In the genomic region with DNA sequence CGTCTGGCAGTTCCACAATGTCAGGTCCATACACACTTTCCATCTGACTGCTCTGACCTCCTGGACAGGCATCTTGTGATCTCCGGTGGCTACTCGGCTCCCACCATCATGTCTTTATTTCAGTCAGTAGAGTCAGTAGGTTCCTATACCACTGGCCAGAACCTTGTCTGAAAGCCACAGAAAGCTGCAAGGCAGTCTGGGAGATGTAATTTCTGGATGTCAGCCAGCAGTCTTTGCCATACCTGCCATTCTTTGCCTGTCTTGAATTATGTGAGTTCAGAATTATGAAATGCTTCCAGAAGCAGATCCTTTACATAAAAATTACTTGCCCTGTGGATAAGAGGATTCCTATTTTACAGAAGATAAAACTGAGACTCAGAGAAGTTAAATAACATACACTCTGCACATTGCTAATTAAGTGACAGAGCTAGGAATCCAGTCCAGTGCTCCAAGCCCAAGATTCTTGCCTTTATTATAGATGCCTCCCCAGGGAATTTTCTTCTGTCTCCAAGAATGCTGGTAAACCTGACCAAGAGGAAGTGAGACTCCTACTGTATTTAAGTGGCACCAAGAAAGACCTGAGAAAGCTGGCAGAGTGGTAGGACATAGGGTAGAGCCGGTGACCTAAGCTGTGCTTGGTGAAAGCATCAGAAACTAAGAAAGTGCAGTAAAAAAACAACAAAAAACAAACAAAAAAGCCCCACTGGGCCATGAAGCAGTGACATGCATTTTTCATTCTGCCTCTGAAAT, we compare ENCODE assay signal across 1 cellular context.
TF ChIP-seq lines count a peak whose summit lies in the region.

No MANE protein-coding gene starts in this region.

TF ChIP-seq in GM12878, 131 proteins besides CTCF, POLR2A, EP300 and RAD21 (continued from another document):
- no peak for TF ChIP-seq MAX (IDR thresholded peaks at IDR 0.05; ENCODE audit: low read depth, low read length)
- no peak for TF ChIP-seq USF1 (IDR thresholded peaks at IDR 0.05; ENCODE audit: borderline replicate concordance, extremely low read length, insufficient read depth, low read depth, low read length)
- TF ChIP-seq, protein P1, sequence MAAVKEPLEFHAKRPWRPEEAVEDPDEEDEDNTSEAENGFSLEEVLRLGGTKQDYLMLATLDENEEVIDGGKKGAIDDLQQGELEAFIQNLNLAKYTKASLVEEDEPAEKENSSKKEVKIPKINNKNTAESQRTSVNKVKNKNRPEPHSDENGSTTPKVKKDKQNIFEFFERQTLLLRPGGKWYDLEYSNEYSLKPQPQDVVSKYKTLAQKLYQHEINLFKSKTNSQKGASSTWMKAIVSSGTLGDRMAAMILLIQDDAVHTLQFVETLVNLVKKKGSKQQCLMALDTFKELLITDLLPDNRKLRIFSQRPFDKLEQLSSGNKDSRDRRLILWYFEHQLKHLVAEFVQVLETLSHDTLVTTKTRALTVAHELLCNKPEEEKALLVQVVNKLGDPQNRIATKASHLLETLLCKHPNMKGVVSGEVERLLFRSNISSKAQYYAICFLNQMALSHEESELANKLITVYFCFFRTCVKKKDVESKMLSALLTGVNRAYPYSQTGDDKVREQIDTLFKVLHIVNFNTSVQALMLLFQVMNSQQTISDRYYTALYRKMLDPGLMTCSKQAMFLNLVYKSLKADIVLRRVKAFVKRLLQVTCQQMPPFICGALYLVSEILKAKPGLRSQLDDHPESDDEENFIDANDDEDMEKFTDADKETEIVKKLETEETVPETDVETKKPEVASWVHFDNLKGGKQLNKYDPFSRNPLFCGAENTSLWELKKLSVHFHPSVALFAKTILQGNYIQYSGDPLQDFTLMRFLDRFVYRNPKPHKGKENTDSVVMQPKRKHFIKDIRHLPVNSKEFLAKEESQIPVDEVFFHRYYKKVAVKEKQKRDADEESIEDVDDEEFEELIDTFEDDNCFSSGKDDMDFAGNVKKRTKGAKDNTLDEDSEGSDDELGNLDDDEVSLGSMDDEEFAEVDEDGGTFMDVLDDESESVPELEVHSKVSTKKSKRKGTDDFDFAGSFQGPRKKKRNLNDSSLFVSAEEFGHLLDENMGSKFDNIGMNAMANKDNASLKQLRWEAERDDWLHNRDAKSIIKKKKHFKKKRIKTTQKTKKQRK (IDR thresholded peaks at IDR 0.05; ENCODE audit: low read depth, low read length) = no peak
- peak; percentile 18; the same call in 1 of the 2 replicates for TF ChIP-seq SPI1 (IDR thresholded peaks at IDR 0.05; ENCODE audit: borderline replicate concordance, insufficient read depth, low read depth, low read length)
- TF ChIP-seq, protein P2, sequence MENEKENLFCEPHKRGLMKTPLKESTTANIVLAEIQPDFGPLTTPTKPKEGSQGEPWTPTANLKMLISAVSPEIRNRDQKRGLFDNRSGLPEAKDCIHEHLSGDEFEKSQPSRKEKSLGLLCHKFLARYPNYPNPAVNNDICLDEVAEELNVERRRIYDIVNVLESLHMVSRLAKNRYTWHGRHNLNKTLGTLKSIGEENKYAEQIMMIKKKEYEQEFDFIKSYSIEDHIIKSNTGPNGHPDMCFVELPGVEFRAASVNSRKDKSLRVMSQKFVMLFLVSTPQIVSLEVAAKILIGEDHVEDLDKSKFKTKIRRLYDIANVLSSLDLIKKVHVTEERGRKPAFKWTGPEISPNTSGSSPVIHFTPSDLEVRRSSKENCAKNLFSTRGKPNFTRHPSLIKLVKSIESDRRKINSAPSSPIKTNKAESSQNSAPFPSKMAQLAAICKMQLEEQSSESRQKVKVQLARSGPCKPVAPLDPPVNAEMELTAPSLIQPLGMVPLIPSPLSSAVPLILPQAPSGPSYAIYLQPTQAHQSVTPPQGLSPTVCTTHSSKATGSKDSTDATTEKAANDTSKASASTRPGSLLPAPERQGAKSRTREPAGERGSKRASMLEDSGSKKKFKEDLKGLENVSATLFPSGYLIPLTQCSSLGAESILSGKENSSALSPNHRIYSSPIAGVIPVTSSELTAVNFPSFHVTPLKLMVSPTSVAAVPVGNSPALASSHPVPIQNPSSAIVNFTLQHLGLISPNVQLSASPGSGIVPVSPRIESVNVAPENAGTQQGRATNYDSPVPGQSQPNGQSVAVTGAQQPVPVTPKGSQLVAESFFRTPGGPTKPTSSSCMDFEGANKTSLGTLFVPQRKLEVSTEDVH (IDR thresholded peaks at IDR 0.05; ENCODE audit: low read depth, partially characterized antibody) = no peak
